11 cellular contexts compared by ENCODE assay signal in genomic region chr20:7924692-7925091, GRCh38. TPM values are rescaled to one million over a fixed set of nuclear protein-coding genes. Genes with fewer than 3 reads are reported as not detected.
DNase-seq lines count a peak whose midpoint lies in the region; ATAC-seq lines count a peak whose summit lies in the region.
"Had no signal": no experiment of that assay in that cellular context is flagged by ENCODE, and none has a peak within 500 bp of the region (broad histone marks: within the 10 kb centered on the region; RNA-seq: fewer than 3 reads in every experiment).

No MANE protein-coding gene starts in this region.

- no peaks in the 10 kb centered on the region for H3K9me3 Mint-ChIP-seq in activated T-helper 17 cell treated with anti-CD3 and anti-CD28 coated beads, Interleukin-2, amount 50 U/mL, for 72 hours
- H3K9me3 Mint-ChIP-seq in activated T-cell treated with anti-CD3 and anti-CD28 coated beads, Interleukin-2, amount 50 U/mL, for 24 hours, result no peaks in the 10 kb centered on the region
- H3K9me3 Mint-ChIP-seq: type B pancreatic cell had no signal

- H3K36me3 Mint-ChIP-seq in activated T-helper 17 cell treated with anti-CD3 and anti-CD28 coated beads, Interleukin-2, amount 50 U/mL, for 72 hours (ENCODE audit: low read depth), result no peaks in the 10 kb centered on the region
- no peaks in the 10 kb centered on the region for H3K36me3 Mint-ChIP-seq in activated T-cell treated with anti-CD3 and anti-CD28 coated beads, Interleukin-2, amount 50 U/mL, for 24 hours (ENCODE audit: low read depth)
- H3K36me3 Mint-ChIP-seq: CD4-positive, CD25-positive, alpha-beta regulatory T cell; type B pancreatic cell had no signal

- H3K4me1 Mint-ChIP-seq in activated T-helper 17 cell treated with anti-CD3 and anti-CD28 coated beads, Interleukin-2, amount 50 U/mL, for 72 hours, result no peaks in the 10 kb centered on the region
- no peaks in the 10 kb centered on the region for H3K4me1 Mint-ChIP-seq in activated T-cell treated with anti-CD3 and anti-CD28 coated beads, Interleukin-2, amount 50 U/mL, for 24 hours (ENCODE audit: low read depth)
- H3K4me1 Mint-ChIP-seq: CD4-positive, CD25-positive, alpha-beta regulatory T cell had no signal

- H3K27me3 Mint-ChIP-seq in activated T-helper 17 cell treated with anti-CD3 and anti-CD28 coated beads, Interleukin-2, amount 50 U/mL, for 72 hours, result peaks cover 4% of the 10 kb centered on the region
- H3K27me3 Mint-ChIP-seq in activated T-cell treated with anti-CD3 and anti-CD28 coated beads, Interleukin-2, amount 50 U/mL, for 24 hours, result peaks cover 11% of the 10 kb centered on the region
- H3K27me3 Mint-ChIP-seq: CD4-positive, CD25-positive, alpha-beta regulatory T cell; type B pancreatic cell had no signal

- DNase-seq in ACHN (peak; percentile 22), HCEC 1CT (peak; percentile 94), hepatic stellate cell (ENCODE audit: low spot score) (peak; percentile 32), Kasumi-1 (lab: John Stamatoyannopoulos, UW) (no peak), KBM-7 (no peak)
- DNase-seq in activated T-cell treated with anti-CD3 and anti-CD28 coated beads, Interleukin-2, amount 50 U/mL, for 24 hours, result no peak
- DNase-seq: CD4-positive, CD25-positive, alpha-beta regulatory T cell; dorsolateral prefrontal cortex had no signal

- ATAC-seq in activated T-helper 17 cell treated with anti-CD3 and anti-CD28 coated beads, Interleukin-2, amount 50 U/mL, for 72 hours (replicated peaks), result peak; percentile 46
- ATAC-seq in GM19452 (IDR thresholded peaks at IDR 0.05; ENCODE audit: unreplicated experiment), result no peak

- in situ Hi-C loops in ACHN (cut with HindIII; ENCODE audit: low pct_ligation_motif_present, low pct_unique_long_range_greater_than_20kb, low sequenced_read_pairs), result no loop called here
- in situ Hi-C loops in KBM-7 (cut with MboI; ENCODE audit: low pct_unique_long_range_greater_than_20kb, low sequenced_read_pairs), result no loop called here

- no peak overlapping the region for H3K27ac Mint-ChIP-seq in activated T-helper 17 cell treated with anti-CD3 and anti-CD28 coated beads, Interleukin-2, amount 50 U/mL, for 72 hours
- no peak overlapping the region for H3K27ac Mint-ChIP-seq in activated T-cell treated with anti-CD3 and anti-CD28 coated beads, Interleukin-2, amount 50 U/mL, for 24 hours
- H3K27ac Mint-ChIP-seq: CD4-positive, CD25-positive, alpha-beta regulatory T cell; type B pancreatic cell had no signal

- H3K4me3 Mint-ChIP-seq in activated T-helper 17 cell treated with anti-CD3 and anti-CD28 coated beads, Interleukin-2, amount 50 U/mL, for 72 hours, result no peak overlapping the region
- H3K4me3 Mint-ChIP-seq in activated T-cell treated with anti-CD3 and anti-CD28 coated beads, Interleukin-2, amount 50 U/mL, for 24 hours, result no peak overlapping the region
- H3K4me3 Mint-ChIP-seq: CD4-positive, CD25-positive, alpha-beta regulatory T cell; type B pancreatic cell had no signal

RNA-seq across cellular contexts. Expression of gene HAO1, which starts 15.6 kb away (rescaled TPM):
- total RNA-seq in activated T-helper 17 cell treated with anti-CD3 and anti-CD28 coated beads, Interleukin-2, amount 50 U/mL, for 72 hours, result not detected
- total RNA-seq: CD4-positive, CD25-positive, alpha-beta regulatory T cell had no signal

Comparison
In these comparisons a context has a peak if more than half of its experiments do, and no peak if none do; other contexts are left out.
1. DNase-seq: peak in ACHN (single experiment), HCEC 1CT (single experiment) and hepatic stellate cell (single experiment); none in Kasumi-1 (0 of 2), KBM-7 (single experiment) and activated T-cell treated with anti-CD3 and anti-CD28 coated beads, Interleukin-2, amount 50 U/mL, for 24 hours (single experiment).